ENCODE assay signal across 1 cellular context in genomic region chr20:48025661-48026060, GRCh38.
TF ChIP-seq lines count a peak whose summit lies in the region.

No MANE protein-coding gene starts in this region.

TF ChIP-seq in GM12878, 131 proteins besides CTCF, POLR2A, EP300 and RAD21 (continued from another document):
- TF ChIP-seq SIN3A (IDR thresholded peaks at IDR 0.05; ENCODE audit: low read depth, low read length) (no peak), TCF7 (IDR thresholded peaks at IDR 0.05; ENCODE audit: borderline replicate concordance) (0 out of 2 replicates have a peak, but pooled peaks have one; percentile 45), NR2F1 (conservative IDR thresholded peaks at IDR 0.05) (no peak), GABPA (IDR thresholded peaks at IDR 0.05; ENCODE audit: low read depth) (no peak), STAT3 (IDR thresholded peaks at IDR 0.05; ENCODE audit: low read depth, low read length) (no peak), BHLHE40 (IDR thresholded peaks at IDR 0.05; ENCODE audit: borderline replicate concordance in 1 of 2, low read depth in 2 of 2, low read length in 1 of 2) (no peak), SP1 (IDR thresholded peaks at IDR 0.05; ENCODE audit: low read depth, low read length) (no peak), IKZF1 (conservative IDR thresholded peaks at IDR 0.05) (0 out of 2 replicates have a peak, but pooled peaks have one; percentile 19), ELK1 (IDR thresholded peaks at IDR 0.05; ENCODE audit: low read depth, low read length) (no peak), ZBED1 (IDR thresholded peaks at IDR 0.05; ENCODE audit: borderline replicate concordance) (0 out of 2 replicates have a peak, but pooled peaks have one; percentile 22), HDAC2 (IDR thresholded peaks at IDR 0.05) (no peak), BCL3 (IDR thresholded peaks at IDR 0.05; ENCODE audit: borderline replicate concordance, insufficient read depth, low read depth, low read length, poor library complexity, severe bottlenecking) (no peak), E4F1 (IDR thresholded peaks at IDR 0.05; ENCODE audit: borderline replicate concordance, partially characterized antibody) (no peak), SPI1 (IDR thresholded peaks at IDR 0.05; ENCODE audit: borderline replicate concordance, insufficient read depth, low read depth, low read length) (0 out of 2 replicates have a peak, but pooled peaks have one; percentile 37), CHD1 (IDR thresholded peaks at IDR 0.05; ENCODE audit: low read depth, low read length) (no peak), JUNB (IDR thresholded peaks at IDR 0.05) (peak; percentile 60), SRF (IDR thresholded peaks at IDR 0.05; ENCODE audit: low read depth in 2 of 2, low read length in 2 of 2) (no peak), NFXL1 (IDR thresholded peaks at IDR 0.05; ENCODE audit: borderline replicate concordance) (0 out of 2 replicates have a peak, but pooled peaks have one; percentile 26), IKZF2 (IDR thresholded peaks at IDR 0.05) (peak; percentile 44 to 58; a peak in 3 of 4 replicates), RELB (IDR thresholded peaks at IDR 0.05; ENCODE audit: low read depth) (peak; percentile 26; the same call in 1 of the 2 replicates), HCFC1 (IDR thresholded peaks at IDR 0.05; ENCODE audit: low read length) (no peak), USF1 (IDR thresholded peaks at IDR 0.05; ENCODE audit: borderline replicate concordance, extremely low read length, insufficient read depth, low read depth, low read length) (no peak)
